ENCODE assay signal across 17 cellular contexts in the genomic region with DNA sequence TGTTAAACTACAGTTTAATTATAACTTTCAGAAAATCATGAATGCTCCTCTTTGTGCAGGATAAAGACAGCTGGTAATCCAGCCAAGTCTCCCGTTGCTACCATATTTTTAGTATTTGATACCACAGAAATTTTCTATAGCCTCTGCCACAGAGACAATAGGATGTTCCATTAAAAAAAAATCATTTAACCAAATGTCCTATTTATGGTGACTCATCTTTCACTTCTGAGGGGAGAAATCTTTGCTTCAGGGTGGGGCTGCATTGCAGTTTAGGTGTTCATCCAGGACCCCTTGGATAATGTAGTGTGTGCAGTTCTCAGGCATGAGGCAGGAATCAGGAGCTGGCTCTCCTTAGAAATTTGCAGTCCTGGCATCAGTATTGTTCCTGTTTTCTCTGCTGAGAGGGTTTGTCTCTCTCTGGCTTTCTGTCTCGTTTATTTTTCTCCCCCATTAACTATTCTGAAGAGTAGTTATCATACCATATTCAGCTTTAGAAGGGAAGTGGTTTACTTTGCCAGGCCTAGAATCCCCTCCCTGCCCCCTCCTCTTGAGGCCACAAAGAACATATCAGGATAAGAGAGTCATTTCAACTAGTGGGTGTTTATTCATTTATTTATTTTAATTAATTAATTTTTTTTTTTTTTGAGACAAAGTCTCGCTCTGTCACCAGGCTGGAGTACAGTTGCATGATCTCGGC. TPM values are rescaled to one million over a fixed set of nuclear protein-coding genes. Genes with fewer than 3 reads are reported as not detected.
DNase-seq lines count a peak whose midpoint lies in the region; ATAC-seq, FAIRE-seq and TF ChIP-seq lines count a peak whose summit lies in the region.
"Had no signal": no experiment of that assay in that cellular context is flagged by ENCODE, and none has a peak within 500 bp of the region (broad histone marks: within the 10 kb centered on the region; RNA-seq: fewer than 3 reads in every experiment).

No MANE protein-coding gene starts in this region.

- peaks cover 46% of the 10 kb centered on the region for H3K4me1 Mint-ChIP-seq in activated CD4-positive, alpha-beta T cell treated with anti-CD3 and anti-CD28 coated beads for 36 hours

- H3K9me3 ChIP-seq in K562 (replicated peaks; ENCODE audit: control insufficient read depth, insufficient read depth, low read depth, low read length) (no peaks in the 10 kb centered on the region), spleen (no peaks in the 10 kb centered on the region)
- H3K9me3 ChIP-seq: gastroesophageal sphincter, neutrophil, Peyer's patch had no signal

- no TSS peak for BruUV-seq in K562 (replicated peaks; lab: Mats Ljungman, UMichigan)

- peaks cover 3% of the 10 kb centered on the region for H3K36me3 Mint-ChIP-seq in activated CD4-positive, alpha-beta T cell treated with anti-CD3 and anti-CD28 coated beads for 36 hours (ENCODE audit: low read depth)

- TF ChIP-seq CTCF in K562 (IDR thresholded peaks at IDR 0.05 in 2 of 3, conservative IDR thresholded peaks at IDR 0.05 in 1 of 3; ENCODE audit: insufficient read depth in 2 of 3, low read depth in 1 of 3, low read length in 3 of 3): no peak
- TF ChIP-seq CTCF in spleen (IDR thresholded peaks at IDR 0.05 in 8 of 11, conservative IDR thresholded peaks at IDR 0.05 in 3 of 11): no peak

- H3K9me3 Mint-ChIP-seq in activated CD4-positive, alpha-beta T cell treated with anti-CD3 and anti-CD28 coated beads for 36 hours (ENCODE audit: low read depth): no peaks in the 10 kb centered on the region

- H3K4me1 ChIP-seq in K562 (replicated peaks in 1 of 2; ENCODE audit: control insufficient read depth in 2 of 2, insufficient read depth in 2 of 2, low read length in 2 of 2) (peaks cover 36 to 46% of the 10 kb centered on the region in 2 experiments), spleen (peaks cover 26 to 82% (median 67%) of the 10 kb centered on the region in 6 donors)

- CTCF ChIA-PET in activated CD4-positive, alpha-beta T cell treated with anti-CD3 and anti-CD28 coated beads for 36 hours (lab: Charles Lee): interaction anchor here (0.7 to 4.4 kb wide), 7 partner anchors 13 to 146 kb away, joined by 3 to 17 read pairs (median 5); partner anchors contain the start of genes C1orf56, CDC42SE1 and TNFAIP8L2
- CTCF ChIA-PET in K562 (lab: Yijun Ruan, JAX; ENCODE audit: low intra/inter-chr PET ratio): no interaction called here

- no peak overlapping the region for H3K4me2 ChIP-seq in K562 (ENCODE audit: insufficient read depth, low read length)

- H3K27ac Mint-ChIP-seq in activated CD4-positive, alpha-beta T cell treated with anti-CD3 and anti-CD28 coated beads for 36 hours: peak overlapping the region; percentile 25

- no peak overlapping the region for H3K4me3 ChIP-seq in K562
- no peak overlapping the region for H3K4me3 ChIP-seq in spleen
- H3K4me3 ChIP-seq: gastroesophageal sphincter, Peyer's patch had no signal

- H3K27ac ChIP-seq in K562 (ENCODE audit: extremely low read depth, low read depth, low read length) (no peak overlapping the region; the same call in 2 of the 3 replicates), spleen (peak overlapping the region in 5 of 8 donors; percentile 1 to 61 (median 54))
- H3K27ac ChIP-seq: gastroesophageal sphincter, neutrophil had no signal

- no peaks in the 10 kb centered on the region for H4K20me1 ChIP-seq in K562 (replicated peaks; ENCODE audit: control insufficient read depth, insufficient read depth, low read length)

- DNase-seq in activated CD4-positive, alpha-beta T cell treated with anti-CD3 and anti-CD28 coated beads for 36 hours: no peak
- DNase-seq in activated CD4-positive, alpha-beta T cell treated with anti-CD3 and anti-CD28 coated beads, Interleukin-2, amount 50 U/mL, for 1 hour: no peak
- DNase-seq in NAMALWA (ENCODE audit: low spot score) (peak; percentile 1), K562 (ENCODE audit: extremely low read depth in 1 of 4, low spot score in 3 of 4) (no peak), spleen (no peak), NCI-H2171 treated with DMSO at 0.1 percent for 48 hours (lab: John Stamatoyannopoulos, UW) (no peak)
- DNase-seq: anterior cingulate cortex; effector CD4-positive, alpha-beta T cell; IMR-90; kidney; Peyer's patch; T1000 had no signal

- intact Hi-C loops in activated CD4-positive, alpha-beta T cell treated with anti-CD3 and anti-CD28 coated beads for 36 hours (cut with DNase I, micrococcal nuclease): no loop called here
- intact Hi-C loops in K562 (cut with micrococcal nuclease) (no loop called here), spleen (cut with DNase I; ENCODE audit: low total_unique reads) (no loop called here)

- 59% methylated on average over 4 of the region's 4 CpGs for WGBS in K562 (ENCODE audit: insufficient coverage, low coverage, missing lambda C conversion rate)
- 60 to 68% (median 67%) methylated on average over 4 of the region's 4 CpGs for WGBS in spleen, 5 donors

- TF ChIP-seq EP300 in K562 (IDR thresholded peaks at IDR 0.05; ENCODE audit: low read length): no peak

- ATAC-seq in activated CD4-positive, alpha-beta T cell treated with anti-CD3 and anti-CD28 coated beads for 36 hours: no peak
- ATAC-seq in K562: no peak
- no peak for ATAC-seq in HG03354 (IDR thresholded peaks at IDR 0.05; ENCODE audit: poor library complexity, severe bottlenecking, unreplicated experiment)
- no peak for ATAC-seq in GM21381 (IDR thresholded peaks at IDR 0.05; ENCODE audit: unreplicated experiment)
- ATAC-seq: gastroesophageal sphincter had no signal

- no peaks in the 10 kb centered on the region for H3K27me3 Mint-ChIP-seq in activated CD4-positive, alpha-beta T cell treated with anti-CD3 and anti-CD28 coated beads for 36 hours

- H3K4me3 Mint-ChIP-seq in activated CD4-positive, alpha-beta T cell treated with anti-CD3 and anti-CD28 coated beads for 36 hours: no peak overlapping the region

- POLR2A ChIA-PET in activated CD4-positive, alpha-beta T cell treated with anti-CD3 and anti-CD28 coated beads for 36 hours (lab: Charles Lee): no interaction called here
- POLR2A ChIA-PET in K562 (lab: Yijun Ruan, JAX): interaction anchor here (0.6 to 2.8 kb wide), 8 partner anchors 10 to 198 kb away, joined by 3 to 8 read pairs (median 4); no protein-coding TSS in a partner anchor

- peaks cover 21% of the 10 kb centered on the region; the same call in 2 of the 3 replicates for H3K36me3 ChIP-seq in K562 (ENCODE audit: control insufficient read depth, insufficient read depth, low read length)
- H3K36me3 ChIP-seq in spleen: peaks cover 0 to 15% (median 0%) of the 10 kb centered on the region in 6 donors
- H3K36me3 ChIP-seq: Peyer's patch had no signal

- no peak for TF ChIP-seq RAD21 in K562 (CRISPR knock-in tag; conservative IDR thresholded peaks at IDR 0.05 in 1 of 2, IDR thresholded peaks at IDR 0.05 in 1 of 2)

- TF ChIP-seq POLR2A in K562 (conservative IDR thresholded peaks at IDR 0.05) (no peak), spleen (IDR thresholded peaks at IDR 0.05) (no peak)

- no peak for FAIRE-seq in K562 (lab: Jason Lieb, UNC)
- FAIRE-seq: kidney had no signal

- no peak overlapping the region for H2AFZ ChIP-seq in K562 (ENCODE audit: low read depth, low read length)

- no peaks in the 10 kb centered on the region for H3K9me1 ChIP-seq in K562 (ENCODE audit: control insufficient read depth, insufficient read depth, low read length)

- peaks cover 48% of the 10 kb centered on the region for H3K79me2 ChIP-seq in K562 (ENCODE audit: control insufficient read depth, insufficient read depth, low read length)

- H3K27me3 ChIP-seq in K562 (ENCODE audit: control insufficient read depth in 2 of 2, insufficient read depth in 2 of 2, low read length in 2 of 2) (no peaks in the 10 kb centered on the region), spleen (replicated peaks in 1 of 7) (no peaks in the 10 kb centered on the region)
- H3K27me3 ChIP-seq: gastroesophageal sphincter, neutrophil, Peyer's patch had no signal

- in situ Hi-C loops in K562 (cut with MboI): no loop called here

- H3K9ac ChIP-seq in K562 (ENCODE audit: insufficient read depth in 1 of 2, low read depth in 2 of 2, low read length in 2 of 2): peak overlapping the region in 1 of 2 experiments; percentile 9; a peak in 1 of 4 replicates

RNA-seq across cellular contexts. Expression of gene PRUNE1, which starts 3.1 kb away (rescaled TPM):
- 10 to 100 TPM; 13.6 to 18.6 TPM for total RNA-seq in activated CD4-positive, alpha-beta T cell treated with anti-CD3 and anti-CD28 coated beads for 36 hours
- 30.9 and 35.7 TPM in 2 replicates for total RNA-seq in K562 (2011; cell fraction: chromatin; rRNA removed; ENCODE audit: low replicate concordance)
- 17.5 and 18.4 TPM in 2 replicates for total RNA-seq in K562 (2011; cell fraction: nucleolus; rRNA removed)
- total RNA-seq in K562 (2011; cell fraction: nucleoplasm; rRNA removed): 26.4 and 27.8 TPM in 2 replicates
- total RNA-seq in K562 (2014; rRNA removed): 20.8 and 24.8 TPM in 2 replicates
- 23.1 and 25.4 TPM in 2 replicates for total RNA-seq in K562 (2014; rRNA removed; fragmentation: Illumina TruSeq; extraction: Trizol)
- total RNA-seq in K562 (2015; rRNA removed; fragmentation: Illumina TruSeq; extraction: Trizol): 23.2 and 25.4 TPM in 2 replicates
- total RNA-seq in K562 (2021): 26.2 and 26.6 TPM in 2 replicates
- 48.3 and 49.9 TPM in 2 replicates for polyA plus RNA-seq in K562 (2011; rRNA removed)
- polyA plus RNA-seq in K562 (2011; cell fraction: cytosol; rRNA removed): 44.2 and 59.4 TPM in 2 replicates
- polyA plus RNA-seq in K562 (2011; cell fraction: nucleus; rRNA removed): 25.7 and 33.3 TPM in 2 replicates
- 20.7 and 32.8 TPM in 2 replicates for polyA plus RNA-seq in K562 (2012)
- polyA plus RNA-seq in K562 (2014; fragmentation: Illumina TruSeq; extraction: Trizol): 33.7 and 43.4 TPM in 2 replicates
- polyA plus RNA-seq in K562 (2014; fragmentation: Nextera tagmentation; extraction: Ambion mirVana): 10 to 100 TPM; 16.7 to 27.7 TPM
- 26.2 and 26.7 TPM in 2 replicates for polyA plus RNA-seq in K562 (2014; rRNA removed)
- 46.5 and 49.2 TPM in 2 replicates for polyA minus RNA-seq in K562 (2011; rRNA and poly(A)+ RNA removed)
- polyA minus RNA-seq in K562 (2011; cell fraction: cytosol; rRNA and poly(A)+ RNA removed): 21.6 and 22.0 TPM in 2 replicates
- 7.1 and 15.2 TPM in 2 replicates for polyA minus RNA-seq in K562 (2011; cell fraction: nucleus; rRNA and poly(A)+ RNA removed)
- 10 to 100 TPM; 15.7 to 22.6 (median 17.7) TPM for total RNA-seq in spleen
- 10 to 100 TPM in 1 of 3 donors, 1 to 10 TPM in 2; 9.2 to 12.8 (median 9.9) TPM for polyA plus RNA-seq in spleen

RNA-seq across cellular contexts. Expression of gene MINDY1, which starts 4.6 kb away (rescaled TPM):
- 10 to 100 TPM; 16.2 to 20.3 TPM for total RNA-seq in activated CD4-positive, alpha-beta T cell treated with anti-CD3 and anti-CD28 coated beads for 36 hours
- 16.9 and 36.3 TPM in 2 replicates for total RNA-seq in K562 (2011; cell fraction: chromatin; rRNA removed; ENCODE audit: low replicate concordance)
- 15.0 and 17.3 TPM in 2 replicates for total RNA-seq in K562 (2011; cell fraction: nucleolus; rRNA removed)
- 15.4 and 19.2 TPM in 2 replicates for total RNA-seq in K562 (2011; cell fraction: nucleoplasm; rRNA removed)
- total RNA-seq in K562 (2014; rRNA removed) (6.0 and 8.2 TPM in 2 replicates), K562 (2014; rRNA removed; fragmentation: Illumina TruSeq; extraction: Trizol) (5.6 TPM in 2 replicates), K562 (2015; rRNA removed; fragmentation: Illumina TruSeq; extraction: Trizol) (5.9 and 6.7 TPM in 2 replicates), K562 (2021) (8.6 and 9.8 TPM in 2 replicates), spleen (10 to 100 TPM; 23.8 to 51.1 (median 31.4) TPM)
- polyA plus RNA-seq in K562 (2011; rRNA removed) (4.3 and 5.4 TPM in 2 replicates), K562 (2014; fragmentation: Illumina TruSeq; extraction: Trizol) (9.1 and 11.0 TPM in 2 replicates), K562 (2014; fragmentation: Nextera tagmentation; extraction: Ambion mirVana) (1 to 10 TPM in 1 of 2 experiments, under 1 TPM in 1; 0.49 to 1.4 TPM), K562 (2014; rRNA removed) (6.0 and 6.1 TPM in 2 replicates), spleen (10 to 100 TPM in 1 of 3 donors, 1 to 10 TPM in 2; 3.3 to 10.4 (median 3.9) TPM)
- polyA plus RNA-seq in K562 (2011; cell fraction: cytosol; rRNA removed): 5.1 and 6.6 TPM in 2 replicates
- polyA plus RNA-seq in K562 (2011; cell fraction: nucleus; rRNA removed): 12.9 and 19.3 TPM in 2 replicates
- 7.4 and 12.9 TPM in 2 replicates for polyA plus RNA-seq in K562 (2012)
- polyA minus RNA-seq in K562 (2011; rRNA and poly(A)+ RNA removed): 5.2 and 7.1 TPM in 2 replicates
- 6.5 and 7.9 TPM in 2 replicates for polyA minus RNA-seq in K562 (2011; cell fraction: cytosol; rRNA and poly(A)+ RNA removed)
- 4.6 and 4.8 TPM in 2 replicates for polyA minus RNA-seq in K562 (2011; cell fraction: nucleus; rRNA and poly(A)+ RNA removed)

RNA-seq across cellular contexts. Expression of gene BNIPL, which starts 25.1 kb away (rescaled TPM):
- 1 to 10 TPM in 1 of 2 experiments, under 1 TPM in 1; 0.98 to 1.6 TPM for total RNA-seq in activated CD4-positive, alpha-beta T cell treated with anti-CD3 and anti-CD28 coated beads for 36 hours
- total RNA-seq in K562 (2011; cell fraction: chromatin; rRNA removed; ENCODE audit: low replicate concordance): 9.9 and 10.6 TPM in 2 replicates
- total RNA-seq in K562 (2011; cell fraction: nucleolus; rRNA removed): 5.3 TPM in 2 replicates
- 6.0 and 10.8 TPM in 2 replicates for total RNA-seq in K562 (2011; cell fraction: nucleoplasm; rRNA removed)
- 0.49 and 0.68 TPM in 2 replicates for total RNA-seq in K562 (2014; rRNA removed)
- total RNA-seq in K562 (2014; rRNA removed; fragmentation: Illumina TruSeq; extraction: Trizol): 0.55 and 0.67 TPM in 2 replicates
- total RNA-seq in K562 (2015; rRNA removed; fragmentation: Illumina TruSeq; extraction: Trizol): 0.54 and 0.90 TPM in 2 replicates
- 0.47 and 0.84 TPM in 2 replicates for total RNA-seq in K562 (2021)
- 1.3 and 2.5 TPM in 2 replicates for polyA plus RNA-seq in K562 (2011; rRNA removed)
- polyA plus RNA-seq in K562 (2011; cell fraction: cytosol; rRNA removed): 0.37 and 2.3 TPM in 2 replicates
- polyA plus RNA-seq in K562 (2011; cell fraction: nucleus; rRNA removed): 5.6 and 8.6 TPM in 2 replicates
- 0.44 and 1.3 TPM in 2 replicates for polyA plus RNA-seq in K562 (2012)
- polyA plus RNA-seq in K562 (2014; fragmentation: Illumina TruSeq; extraction: Trizol): 0.53 and 0.98 TPM in 2 replicates
- under 1 TPM; 0.08 to 0.31 TPM for polyA plus RNA-seq in K562 (2014; fragmentation: Nextera tagmentation; extraction: Ambion mirVana)
- polyA plus RNA-seq in K562 (2014; rRNA removed): 0.73 and 1.4 TPM in 2 replicates
- 1.2 and 1.5 TPM in 2 replicates for polyA minus RNA-seq in K562 (2011; rRNA and poly(A)+ RNA removed)
- not detected in 2 replicates for polyA minus RNA-seq in K562 (2011; cell fraction: cytosol; rRNA and poly(A)+ RNA removed)
- 0.54 and 1.6 TPM in 2 replicates for polyA minus RNA-seq in K562 (2011; cell fraction: nucleus; rRNA and poly(A)+ RNA removed)
- 1 to 10 TPM in 3 of 7 donors, under 1 TPM in 4; 0.33 to 1.4 (median 0.77) TPM for total RNA-seq in spleen
- polyA plus RNA-seq in spleen: under 1 TPM; 0.50 to 0.85 (median 0.61) TPM
- total RNA-seq: G401 had no signal

RNA-seq across cellular contexts. Expression of gene ANXA9, which starts 29.2 kb away (rescaled TPM):
- under 1 TPM; 0.27 to 0.28 TPM for total RNA-seq in activated CD4-positive, alpha-beta T cell treated with anti-CD3 and anti-CD28 coated beads for 36 hours
- total RNA-seq in K562 (2011; cell fraction: chromatin; rRNA removed; ENCODE audit: low replicate concordance): 1.5 and 3.7 TPM in 2 replicates
- 1.6 and 1.7 TPM in 2 replicates for total RNA-seq in K562 (2011; cell fraction: nucleolus; rRNA removed)
- total RNA-seq in K562 (2011; cell fraction: nucleoplasm; rRNA removed): 1.1 and 1.2 TPM in 2 replicates
- total RNA-seq in K562 (2014; rRNA removed) (0.36 and 0.49 TPM in 2 replicates), K562 (2014; rRNA removed; fragmentation: Illumina TruSeq; extraction: Trizol) (0.48 and 0.58 TPM in 2 replicates), K562 (2015; rRNA removed; fragmentation: Illumina TruSeq; extraction: Trizol) (0.87 and 1.1 TPM in 2 replicates), K562 (2021) (0.55 and 0.96 TPM in 2 replicates), spleen (under 1 TPM in 5 of 7 donors, not detected in 2; 0.13 to 0.92 (median 0.51) TPM)
- polyA plus RNA-seq in K562 (2011; rRNA removed) (0.88 and 1.6 TPM in 2 replicates), K562 (2014; fragmentation: Illumina TruSeq; extraction: Trizol) (0.79 and 1.1 TPM in 2 replicates), K562 (2014; fragmentation: Nextera tagmentation; extraction: Ambion mirVana) (under 1 TPM; 0.24 to 0.57 TPM), K562 (2014; rRNA removed) (0.56 and 1.2 TPM in 2 replicates), spleen (under 1 TPM; 0.12 to 0.32 (median 0.22) TPM)
- 1.3 and 3.2 TPM in 2 replicates for polyA plus RNA-seq in K562 (2011; cell fraction: cytosol; rRNA removed)
- 1.7 and 2.9 TPM in 2 replicates for polyA plus RNA-seq in K562 (2011; cell fraction: nucleus; rRNA removed)
- 2.6 and 3.4 TPM in 2 replicates for polyA plus RNA-seq in K562 (2012)
- 0.99 and 1.5 TPM in 2 replicates for polyA minus RNA-seq in K562 (2011; rRNA and poly(A)+ RNA removed)
- 1.2 TPM in 1 of 2 replicates, not detected in the other for polyA minus RNA-seq in K562 (2011; cell fraction: cytosol; rRNA and poly(A)+ RNA removed)
- polyA minus RNA-seq in K562 (2011; cell fraction: nucleus; rRNA and poly(A)+ RNA removed): 1.2 and 1.3 TPM in 2 replicates

RNA-seq across cellular contexts. Expression of gene C1orf56, which starts 36.2 kb away (rescaled TPM):
- total RNA-seq in activated CD4-positive, alpha-beta T cell treated with anti-CD3 and anti-CD28 coated beads for 36 hours: 1 to 10 TPM; 1.3 to 1.5 TPM
- total RNA-seq in K562 (2011; cell fraction: chromatin; rRNA removed; ENCODE audit: low replicate concordance): 1.2 and 1.9 TPM in 2 replicates
- 1.3 and 1.4 TPM in 2 replicates for total RNA-seq in K562 (2011; cell fraction: nucleolus; rRNA removed)
- 1.1 and 1.5 TPM in 2 replicates for total RNA-seq in K562 (2011; cell fraction: nucleoplasm; rRNA removed)
- total RNA-seq in K562 (2014; rRNA removed) (1.2 TPM in 2 replicates), K562 (2014; rRNA removed; fragmentation: Illumina TruSeq; extraction: Trizol) (0.16 and 0.18 TPM in 2 replicates), K562 (2015; rRNA removed; fragmentation: Illumina TruSeq; extraction: Trizol) (0.49 and 1.5 TPM in 2 replicates), K562 (2021) (1.1 and 1.3 TPM in 2 replicates), spleen (1 to 10 TPM; 1.8 to 5.5 (median 3.4) TPM)
- polyA plus RNA-seq in K562 (2011; rRNA removed) (0.39 and 0.74 TPM in 2 replicates), K562 (2014; fragmentation: Illumina TruSeq; extraction: Trizol) (0.39 and 0.61 TPM in 2 replicates), K562 (2014; fragmentation: Nextera tagmentation; extraction: Ambion mirVana) (10 to 100 TPM in 1 of 2 experiments, 1 to 10 TPM in 1; 5.2 to 15.7 TPM), K562 (2014; rRNA removed) (0.58 and 0.61 TPM in 2 replicates), spleen (1 to 10 TPM; 1.4 to 2.8 (median 2.6) TPM)
- polyA plus RNA-seq in K562 (2011; cell fraction: cytosol; rRNA removed): 0.36 and 0.46 TPM in 2 replicates
- polyA plus RNA-seq in K562 (2011; cell fraction: nucleus; rRNA removed): 0.92 and 1.0 TPM in 2 replicates
- polyA plus RNA-seq in K562 (2012): 2.0 and 3.5 TPM in 2 replicates
- 0.21 and 0.33 TPM in 2 replicates for polyA minus RNA-seq in K562 (2011; rRNA and poly(A)+ RNA removed)
- polyA minus RNA-seq in K562 (2011; cell fraction: cytosol; rRNA and poly(A)+ RNA removed): 0.82 and 1.7 TPM in 2 replicates
- 0.67 and 1.00 TPM in 2 replicates for polyA minus RNA-seq in K562 (2011; cell fraction: nucleus; rRNA and poly(A)+ RNA removed)
